In genomic region chr1:226634156-226634588, GRCh38 we compare ENCODE assay signal across 8 cellular contexts.
DNase-seq lines count a peak whose midpoint lies in the region; ATAC-seq and TF ChIP-seq lines count a peak whose summit lies in the region.

No MANE protein-coding gene starts in this region.

- TF ChIP-seq RAD21 in liver (IDR thresholded peaks at IDR 0.05), result peak; percentile 86 to 91

- H3K36me3 Mint-ChIP-seq in activated CD4-positive, alpha-beta T cell treated with anti-CD3 and anti-CD28 coated beads for 36 hours (ENCODE audit: low read depth), result peaks cover 35% of the 10 kb centered on the region

- POLR2A ChIA-PET in activated CD4-positive, alpha-beta T cell treated with anti-CD3 and anti-CD28 coated beads for 36 hours (lab: Charles Lee), result interaction anchor here (0.8 kb wide), 1 partner anchor 29 kb away, joined by 3 read pairs; no protein-coding TSS in a partner anchor

- H3K4me3 Mint-ChIP-seq in activated CD4-positive, alpha-beta T cell treated with anti-CD3 and anti-CD28 coated beads for 36 hours, result no peak overlapping the region

- intact Hi-C loops in activated CD4-positive, alpha-beta T cell treated with anti-CD3 and anti-CD28 coated beads for 36 hours (cut with DNase I, micrococcal nuclease), result loop anchor here (1.0 to 2.0 kb wide), 7 partner anchors 28 to 194 kb away; no protein-coding TSS in a partner anchor

- peak; percentile 79 for TF ChIP-seq CTCF in liver (IDR thresholded peaks at IDR 0.05; ENCODE audit: low read depth, low read length, missing input control)

- H3K4me1 ChIP-seq in liver (ENCODE audit: control insufficient read depth in 4 of 4, insufficient read depth in 4 of 4, low read length in 3 of 4), result no peaks in the 10 kb centered on the region

- no peaks in the 10 kb centered on the region for H3K9me3 ChIP-seq in liver (ENCODE audit: control insufficient read depth in 4 of 4, low read length in 3 of 4)

- ATAC-seq in HG02798 (IDR thresholded peaks at IDR 0.05; ENCODE audit: poor library complexity, unreplicated experiment), result peak; percentile 83
- ATAC-seq in activated CD4-positive, alpha-beta T cell treated with anti-CD3 and anti-CD28 coated beads for 36 hours, result peak; percentile 70

- DNase-seq in NCI-H748 (lab: John Stamatoyannopoulos, UW; ENCODE audit: unreplicated experiment) (peak; percentile 54), NCI-H748 treated with DMSO at 0.1 percent for 48 hours (lab: John Stamatoyannopoulos, UW) (no peak), NCI-H1930 (lab: John Stamatoyannopoulos, UW) (peak; percentile 31 to 52), cerebellar cortex (ENCODE audit: low spot score) (peak; percentile 71)
- peak; percentile 91 for DNase-seq in activated CD4-positive, alpha-beta T cell treated with anti-CD3 and anti-CD28 coated beads for 36 hours
- peak; percentile 69 to 82 (median 71) for DNase-seq in stimulated activated CD4-positive, alpha-beta T cell treated with anti-CD3 and anti-CD28 coated beads, TNF-alpha, amount 100 ng/mL, for 24 hours (ENCODE audit: low read depth in 3 of 3)

- CTCF ChIA-PET in activated CD4-positive, alpha-beta T cell treated with anti-CD3 and anti-CD28 coated beads for 36 hours (lab: Charles Lee), result interaction anchor here (0.6 to 4.2 kb wide), 26 partner anchors 8 to 249 kb away, joined by 3 to 45 read pairs (median 6); no protein-coding TSS in a partner anchor

- H3K27me3 ChIP-seq in liver (ENCODE audit: control insufficient read depth in 4 of 4, insufficient read depth in 4 of 4, low read length in 3 of 4), result no peaks in the 10 kb centered on the region

- H3K9me3 Mint-ChIP-seq in activated CD4-positive, alpha-beta T cell treated with anti-CD3 and anti-CD28 coated beads for 36 hours (ENCODE audit: low read depth), result no peaks in the 10 kb centered on the region

- H3K4me1 Mint-ChIP-seq in activated CD4-positive, alpha-beta T cell treated with anti-CD3 and anti-CD28 coated beads for 36 hours, result peaks cover 49% of the 10 kb centered on the region

- H3K4me3 ChIP-seq in liver (ENCODE audit: low read depth in 1 of 3, low read length in 3 of 3), result no peak overlapping the region

- H3K27ac ChIP-seq in liver (ENCODE audit: low read depth in 1 of 2, low read length in 2 of 2), result no peak overlapping the region

- WGBS in liver, result 2% methylated on average over 7 of the region's 7 CpGs

- H3K27me3 Mint-ChIP-seq in activated CD4-positive, alpha-beta T cell treated with anti-CD3 and anti-CD28 coated beads for 36 hours, result no peaks in the 10 kb centered on the region

- no peaks in the 10 kb centered on the region for H3K36me3 ChIP-seq in liver (ENCODE audit: control insufficient read depth in 4 of 4, insufficient read depth in 3 of 4, low read depth in 1 of 4, low read length in 3 of 4)

- H3K9ac ChIP-seq in liver (ENCODE audit: low read depth in 1 of 2, low read length in 2 of 2), result no peak overlapping the region

- peak overlapping the region; percentile 17 for H3K27ac Mint-ChIP-seq in activated CD4-positive, alpha-beta T cell treated with anti-CD3 and anti-CD28 coated beads for 36 hours

TF ChIP-seq in liver, 16 proteins besides CTCF, POLR2A, EP300 and RAD21:
- TF ChIP-seq HNF4G (IDR thresholded peaks at IDR 0.05) (no peak), HNF4A (conservative IDR thresholded peaks at IDR 0.05) (no peak)
